ENCODE assay signal across 19 cellular contexts in the genomic region with DNA sequence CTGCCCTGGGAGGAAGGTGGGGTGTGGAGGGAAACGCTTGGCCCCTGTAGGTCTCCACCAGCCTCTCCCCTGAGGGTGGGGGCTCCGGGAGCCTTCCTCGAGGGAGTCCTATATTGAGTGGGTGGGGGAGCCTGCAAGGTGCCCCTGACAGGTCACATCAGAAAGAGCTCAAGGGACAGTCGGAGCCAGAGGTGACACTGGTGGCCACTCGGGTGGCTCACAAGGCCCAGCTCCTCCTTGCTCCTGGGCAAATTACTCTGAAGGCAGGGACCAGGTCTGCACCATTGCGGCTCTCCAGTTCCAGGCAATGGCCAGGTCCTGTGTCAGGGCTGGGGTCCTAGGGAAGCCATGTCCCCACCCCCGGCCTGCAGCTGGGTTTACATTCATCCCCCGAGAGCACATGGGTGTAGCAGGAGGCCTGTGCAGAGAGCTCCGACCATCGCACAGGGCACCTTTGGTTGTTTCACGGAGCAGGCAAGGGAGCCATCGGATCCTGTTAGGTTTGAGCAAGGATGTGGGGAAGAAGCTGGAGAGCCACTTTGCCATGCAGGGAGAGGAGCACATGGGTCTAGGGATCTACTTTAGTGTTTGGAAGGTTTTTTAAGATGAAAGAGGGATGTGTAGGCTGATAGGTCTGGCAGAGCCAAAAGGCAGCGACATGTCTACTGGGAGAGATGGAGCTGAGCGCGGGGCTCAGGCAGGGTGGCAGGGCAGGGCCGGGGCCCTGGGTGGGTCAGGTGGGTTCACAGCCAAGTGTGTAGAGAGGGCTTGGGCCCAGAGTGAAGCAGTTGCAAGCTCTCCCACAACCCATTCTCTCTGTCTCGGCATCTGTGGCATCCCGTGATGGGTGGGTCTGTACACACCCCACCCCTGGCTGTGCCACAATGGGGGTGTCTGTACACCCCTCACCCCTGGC. TPM values are rescaled to one million over a fixed set of nuclear protein-coding genes. Genes with fewer than 3 reads are reported as not detected.
A peak's percentile ranks its signal among the peaks of the same experiment; 100 is the strongest.
DNase-seq lines count a peak whose midpoint lies in the region; ATAC-seq and TF ChIP-seq lines count a peak whose summit lies in the region.
"Had no signal": no experiment of that assay in that cellular context is flagged by ENCODE, and none has a peak within 500 bp of the region (broad histone marks: within the 10 kb centered on the region; RNA-seq: fewer than 3 reads in every experiment).

No MANE protein-coding gene starts in this region.

- no peaks in the 10 kb centered on the region for H3K9me3 ChIP-seq in lower lobe of right lung
- H3K9me3 ChIP-seq: left lung, vagina had no signal

- no peak for TF ChIP-seq CTCF in lower lobe of right lung (IDR thresholded peaks at IDR 0.05)

- peak overlapping the region in 1 of 2 donors; percentile 81 for H3K27ac Mint-ChIP-seq in stimulated activated naive CD8-positive, alpha-beta T cell treated with anti-CD3 and anti-CD28 coated beads, Interleukin-15, amount 100 ng/mL, for 72 hours

- no peak overlapping the region for H3K4me3 ChIP-seq in lower lobe of right lung
- H3K4me3 ChIP-seq: GM23338, left lung, skin epidermis, vagina had no signal

- H3K36me3 ChIP-seq in lower lobe of right lung: peaks cover 38% of the 10 kb centered on the region

- no peaks in the 10 kb centered on the region for H3K27me3 Mint-ChIP-seq in stimulated activated naive CD8-positive, alpha-beta T cell treated with anti-CD3 and anti-CD28 coated beads, Interleukin-15, amount 100 ng/mL, for 72 hours

- intact Hi-C loops in lower lobe of right lung (cut with DNase I): loop anchor here (10.0 kb wide), 1 partner anchor 551 kb away; no protein-coding TSS in a partner anchor

- peak; percentile 46 for ATAC-seq in stimulated activated naive CD8-positive, alpha-beta T cell treated with anti-CD3 and anti-CD28 coated beads, Interleukin-15, amount 100 ng/mL, for 72 hours
- ATAC-seq in stimulated activated naive CD8-positive, alpha-beta T cell treated with anti-CD3 and anti-CD28 coated beads, Interleukin-15, Interleukin-2, amounts not matched to agents 100 U/mL and 50 U/mL, for 24 hours: no peak
- ATAC-seq in SK-N-SH treated with all-trans-retinoic acid at 6 μM for 48 hours (peak; percentile 33), lower lobe of right lung (peak; percentile 6 to 7), HG03135 (IDR thresholded peaks at IDR 0.05; ENCODE audit: unreplicated experiment) (no peak)
- ATAC-seq: GM23338 had no signal

- H3K27ac ChIP-seq in lower lobe of right lung: no peak overlapping the region
- H3K27ac ChIP-seq: left lung, skin epidermis, vagina had no signal

- H3K4me1 Mint-ChIP-seq in stimulated activated naive CD8-positive, alpha-beta T cell treated with anti-CD3 and anti-CD28 coated beads, Interleukin-15, amount 100 ng/mL, for 72 hours: no peaks in the 10 kb centered on the region

- H3K4me1 ChIP-seq in lower lobe of right lung: no peaks in the 10 kb centered on the region
- H3K4me1 ChIP-seq: left lung, vagina had no signal

- no peak overlapping the region for H3K4me3 Mint-ChIP-seq in stimulated activated naive CD8-positive, alpha-beta T cell treated with anti-CD3 and anti-CD28 coated beads, Interleukin-15, amount 100 ng/mL, for 72 hours
- H3K4me3 Mint-ChIP-seq: GM23338 had no signal

- no peaks in the 10 kb centered on the region for H3K27me3 ChIP-seq in lower lobe of right lung (ENCODE audit: low read depth)
- H3K27me3 ChIP-seq: left lung, vagina had no signal

- no peaks in the 10 kb centered on the region for H3K9me3 Mint-ChIP-seq in stimulated activated naive CD8-positive, alpha-beta T cell treated with anti-CD3 and anti-CD28 coated beads, Interleukin-15, amount 100 ng/mL, for 72 hours
- H3K9me3 Mint-ChIP-seq: GM23338 had no signal

- no peak for DNase-seq in stimulated activated naive CD8-positive, alpha-beta T cell treated with anti-CD3 and anti-CD28 coated beads, Interleukin-15, amount 100 ng/mL, for 72 hours
- no peak for DNase-seq in stimulated activated naive CD8-positive, alpha-beta T cell treated with anti-CD3 and anti-CD28 coated beads, Interleukin-15, Interleukin-2, amounts not matched to agents 100 U/mL and 50 U/mL, for 24 hours
- peak; percentile 21 for DNase-seq in lower lobe of right lung
- no peak for DNase-seq in activated CD4-positive, CD25-positive, alpha-beta regulatory T cell treated with anti-CD3 and anti-CD28 coated beads, Interleukin-2, amount 50 U/mL, for 72 hours
- no peak for DNase-seq in DMS153 (lab: John Stamatoyannopoulos, UW)
- DNase-seq in activated CD4-positive, alpha-beta T cell treated with anti-CD3 and anti-CD28 coated beads, Interleukin-2, amount 50 U/mL, for 4 hours: no peak
- DNase-seq: activated CD4-positive, alpha-beta T cell treated with anti-CD3 and anti-CD28 coated beads, Interleukin-2, amount 50 U/mL, for 1 hour; KG1; stimulated activated naive CD4-positive, alpha-beta T cell treated with Interleukin-2 at 50 U/mL for 16 hours; T-helper 2 cell had no signal

TF ChIP-seq in SK-N-SH treated with all-trans-retinoic acid at 6 μM for 48 hours, 23 proteins besides CTCF, POLR2A, EP300 and RAD21:
- TF ChIP-seq ZFP3 (CRISPR knock-in tag; IDR thresholded peaks at IDR 0.05): no peak
- TF ChIP-seq TOX (CRISPR knock-in tag; IDR thresholded peaks at IDR 0.05; ENCODE audit: borderline replicate concordance): no peak
TF ChIP-seq in SK-N-SH treated with all-trans-retinoic acid at 6 μM for 48 hours: peak in this region for 0.

RNA-seq across cellular contexts. Expression of a gene that starts 14.8 kb away (rescaled TPM):
- total RNA-seq in lower lobe of right lung: 202 TPM

RNA-seq across cellular contexts. Expression of a gene that starts 19.4 kb away (rescaled TPM):
- 23.7 TPM for total RNA-seq in lower lobe of right lung

RNA-seq across cellular contexts. Expression of a gene that starts 48.1 kb away (rescaled TPM):
- total RNA-seq in lower lobe of right lung: not detected
- total RNA-seq: aorta, dermis microvascular lymphatic vessel endothelial cell, left lung, OCI-LY7, vagina had no signal

Comparison
In these comparisons a context has a peak if more than half of its experiments do, and no peak if none do; other contexts are left out.
1. ATAC-seq: peak in stimulated activated naive CD8-positive, alpha-beta T cell treated with anti-CD3 and anti-CD28 coated beads, Interleukin-15, amount 100 ng/mL, for 72 hours (single experiment), SK-N-SH treated with all-trans-retinoic acid at 6 μM for 48 hours (single experiment) and lower lobe of right lung (2 of 2); none in stimulated activated naive CD8-positive, alpha-beta T cell treated with anti-CD3 and anti-CD28 coated beads, Interleukin-15, Interleukin-2, amounts not matched to agents 100 U/mL and 50 U/mL, for 24 hours (single experiment) and HG03135 (single experiment).